In genomic region chr11:47590026-47590861, GRCh38 we compare ENCODE assay signal across 18 cellular contexts. TPM values are rescaled to one million over a fixed set of nuclear protein-coding genes. Genes with fewer than 3 reads are reported as not detected.
DNase-seq lines count a peak whose midpoint lies in the region; ATAC-seq and TF ChIP-seq lines count a peak whose summit lies in the region.
"Had no signal": no experiment of that assay in that cellular context is flagged by ENCODE, and none has a peak within 500 bp of the region (broad histone marks: within the 10 kb centered on the region; RNA-seq: fewer than 3 reads in every experiment).

No MANE protein-coding gene starts in this region.

- no peak for TF ChIP-seq POLR2A in esophagus muscularis mucosa (IDR thresholded peaks at IDR 0.05; ENCODE audit: low read depth)

- TF ChIP-seq CTCF in WTC11 (IDR thresholded peaks at IDR 0.05) (no peak), esophagus muscularis mucosa (IDR thresholded peaks at IDR 0.05) (no peak), thoracic aorta (IDR thresholded peaks at IDR 0.05) (no peak)

- POLR2A ChIA-PET in WTC11 (lab: Charles Lee): no interaction called here

- peaks cover 26% of the 10 kb centered on the region for H3K4me1 Mint-ChIP-seq in WTC11

- H3K27ac ChIP-seq in esophagus muscularis mucosa (replicated peaks in 1 of 4) (peak overlapping the region in 3 of 4 donors; percentile 35 to 44 (median 36)), muscle layer of colon (ENCODE audit: low read depth, low read length) (peak overlapping the region; percentile 3), thoracic aorta (no peak overlapping the region)

- TF ChIP-seq EP300 in esophagus muscularis mucosa (IDR thresholded peaks at IDR 0.05): no peak

- H3K9me3 Mint-ChIP-seq in WTC11: no peaks in the 10 kb centered on the region
- H3K9me3 Mint-ChIP-seq: activated naive CD4-positive, alpha-beta T cell treated with anti-CD3 and anti-CD28 coated beads for 36 hours; CD8-positive, alpha-beta memory T cell; HFFc6; stimulated activated naive CD8-positive, alpha-beta T cell treated with anti-CD3 and anti-CD28 coated beads, Interleukin-15, amount 100 ng/mL, for 72 hours had no signal

- H3K27me3 Mint-ChIP-seq in WTC11 (ENCODE audit: low read depth): peaks cover 58% of the 10 kb centered on the region

- H3K27me3 ChIP-seq in esophagus muscularis mucosa (peaks cover 0 to 64% (median 34%) of the 10 kb centered on the region in 4 donors), muscle layer of colon (ENCODE audit: control insufficient read depth in 1 of 2, insufficient read depth in 2 of 2, low read length in 2 of 2) (peaks cover 15 to 28% of the 10 kb centered on the region in 2 donors), thoracic aorta (replicated peaks; ENCODE audit: insufficient read depth) (peaks cover 10% of the 10 kb centered on the region)

- CTCF ChIA-PET in WTC11 (lab: Charles Lee): interaction anchor here (1.2 kb wide), 1 partner anchor 27 kb away, joined by 5 read pairs; no protein-coding TSS in a partner anchor

- intact Hi-C loops in esophagus muscularis mucosa (cut with DNase I): no loop called here

- no peaks in the 10 kb centered on the region for H3K36me3 Mint-ChIP-seq in WTC11

- H3K4me3 ChIP-seq in esophagus muscularis mucosa (peak overlapping the region; percentile 41 to 60 (median 50)), muscle layer of colon (ENCODE audit: low read depth in 1 of 2, low read length in 2 of 2) (peak overlapping the region; percentile 15 to 61), thoracic aorta (peak overlapping the region; percentile 35)

- 59% methylated on average over 20 of the region's 114 CpGs for WGBS in esophagus muscularis mucosa

- ATAC-seq in WTC11 (peak; percentile 62), thoracic aorta (ENCODE audit: insufficient number of reproducible peaks, low FRiP score, low read depth) (no peak), GM19395 (IDR thresholded peaks at IDR 0.05; ENCODE audit: unreplicated experiment) (no peak)

- H3K9me3 ChIP-seq in esophagus muscularis mucosa (no peaks in the 10 kb centered on the region), muscle layer of colon (ENCODE audit: low read length) (no peaks in the 10 kb centered on the region), thoracic aorta (no peaks in the 10 kb centered on the region)

- H3K36me3 ChIP-seq in esophagus muscularis mucosa (peaks cover 0 to 9% (median 3%) of the 10 kb centered on the region in 4 donors), muscle layer of colon (ENCODE audit: insufficient read depth, low read length) (peaks cover 1% of the 10 kb centered on the region), thoracic aorta (peaks cover 3% of the 10 kb centered on the region)

- H3K4me1 ChIP-seq in esophagus muscularis mucosa (peaks cover 14 to 41% (median 35%) of the 10 kb centered on the region in 4 donors), muscle layer of colon (ENCODE audit: insufficient read depth, low read length) (peaks cover 20% of the 10 kb centered on the region), thoracic aorta (ENCODE audit: control insufficient read depth in 1 of 2, low read depth in 2 of 2) (peaks cover 12 to 22% of the 10 kb centered on the region in 2 donors)

- DNase-seq in WTC11 (ENCODE audit: low spot score): peak; percentile 60
- no peak for DNase-seq in esophagus muscularis mucosa (ENCODE audit: extremely low spot score)
- DNase-seq in thoracic aorta (ENCODE audit: low spot score): no peak
- DNase-seq in NCI-H524 (lab: John Stamatoyannopoulos, UW): no peak
- DNase-seq in kidney glomerular epithelial cell (lab: John Stamatoyannopoulos, UW): no peak
- no peak for DNase-seq in NCI-H146 (lab: John Stamatoyannopoulos, UW)
- DNase-seq: activated naive CD4-positive, alpha-beta T cell treated with anti-CD3 and anti-CD28 coated beads for 36 hours; CD8-positive, alpha-beta memory T cell; cerebellar nuclear complex; HFFc6; Karpas-422; NCI-H187 treated with DMSO at 0.1 percent for 48 hours; SHP77; stimulated activated naive CD8-positive, alpha-beta T cell treated with anti-CD3 and anti-CD28 coated beads, Interleukin-15, amount 100 ng/mL, for 72 hours had no signal

- peak overlapping the region; percentile 57 for H3K4me3 Mint-ChIP-seq in WTC11
- H3K4me3 Mint-ChIP-seq: activated naive CD4-positive, alpha-beta T cell treated with anti-CD3 and anti-CD28 coated beads for 36 hours; CD8-positive, alpha-beta memory T cell; HFFc6; stimulated activated naive CD8-positive, alpha-beta T cell treated with anti-CD3 and anti-CD28 coated beads, Interleukin-15, amount 100 ng/mL, for 72 hours had no signal

- H3K9ac ChIP-seq in muscle layer of colon (ENCODE audit: low read length): no peak overlapping the region

- no peak overlapping the region for H3K27ac Mint-ChIP-seq in WTC11
- H3K27ac Mint-ChIP-seq: activated naive CD4-positive, alpha-beta T cell treated with anti-CD3 and anti-CD28 coated beads for 36 hours; HFFc6; stimulated activated naive CD8-positive, alpha-beta T cell treated with anti-CD3 and anti-CD28 coated beads, Interleukin-15, amount 100 ng/mL, for 72 hours had no signal

TF ChIP-seq in WTC11, 78 proteins besides CTCF, POLR2A, EP300 and RAD21:
- TF ChIP-seq CBFB (CRISPR knock-in tag; IDR thresholded peaks at IDR 0.05; ENCODE audit: low read depth) (0 out of 2 replicates have a peak, but pooled peaks have one; percentile 68), EMX1 (CRISPR knock-in tag; IDR thresholded peaks at IDR 0.05) (no peak), JUN (CRISPR knock-in tag; IDR thresholded peaks at IDR 0.05) (0 out of 2 replicates have a peak, but pooled peaks have one; percentile 33), ZNF219 (CRISPR knock-in tag; IDR thresholded peaks at IDR 0.05; ENCODE audit: borderline replicate concordance) (no peak), OVOL2 (CRISPR knock-in tag; IDR thresholded peaks at IDR 0.05; ENCODE audit: borderline replicate concordance) (no peak), NFYB (CRISPR knock-in tag; conservative IDR thresholded peaks at IDR 0.05; ENCODE audit: low read depth) (0 out of 2 replicates have a peak, but pooled peaks have one; percentile 19), TP53 (CRISPR knock-in tag; IDR thresholded peaks at IDR 0.05) (no peak), FOXP4 (CRISPR knock-in tag; IDR thresholded peaks at IDR 0.05) (peak; percentile 63; the same call in 1 of the 2 replicates), TEAD1 (CRISPR knock-in tag; IDR thresholded peaks at IDR 0.05) (peak; percentile 58; the same call in 1 of the 2 replicates)
- TF ChIP-seq, protein P1, sequence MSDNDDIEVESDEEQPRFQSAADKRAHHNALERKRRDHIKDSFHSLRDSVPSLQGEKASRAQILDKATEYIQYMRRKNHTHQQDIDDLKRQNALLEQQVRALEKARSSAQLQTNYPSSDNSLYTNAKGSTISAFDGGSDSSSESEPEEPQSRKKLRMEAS (CRISPR knock-in tag; IDR thresholded peaks at IDR 0.05): peak; percentile 94
- TF ChIP-seq, protein P2, sequence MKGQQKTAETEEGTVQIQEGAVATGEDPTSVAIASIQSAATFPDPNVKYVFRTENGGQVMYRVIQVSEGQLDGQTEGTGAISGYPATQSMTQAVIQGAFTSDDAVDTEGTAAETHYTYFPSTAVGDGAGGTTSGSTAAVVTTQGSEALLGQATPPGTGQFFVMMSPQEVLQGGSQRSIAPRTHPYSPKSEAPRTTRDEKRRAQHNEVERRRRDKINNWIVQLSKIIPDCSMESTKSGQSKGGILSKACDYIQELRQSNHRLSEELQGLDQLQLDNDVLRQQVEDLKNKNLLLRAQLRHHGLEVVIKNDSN (CRISPR knock-in tag; IDR thresholded peaks at IDR 0.05): peak; percentile 52; the same call in 1 of the 2 replicates

RNA-seq across cellular contexts. Expression of gene FAM180B, which starts 3.8 kb away (rescaled TPM):
- total RNA-seq in WTC11 (2021) (0.16 to 0.28 TPM in 2 of 3 replicates, not detected in the other), esophagus muscularis mucosa (under 1 TPM in 2 of 4 donors, not detected in 2; 0.66 to 0.80 TPM), thoracic aorta (1 to 10 TPM in 1 of 2 donors, under 1 TPM in 1; 0.27 to 3.4 TPM)
- total RNA-seq: activated naive CD4-positive, alpha-beta T cell treated with anti-CD3 and anti-CD28 coated beads for 36 hours; frontal cortex; HFFc6; lung microvascular endothelial cell had no signal

RNA-seq across cellular contexts. Expression of gene C1QTNF4, which starts 4.0 kb away (rescaled TPM):
- total RNA-seq in WTC11 (2021) (9.5 to 10.7 TPM (median 9.5 TPM) in 3 replicates), esophagus muscularis mucosa (1 to 10 TPM; 1.6 to 2.2 (median 1.7) TPM), thoracic aorta (1 to 10 TPM; 2.0 to 2.8 TPM)
- total RNA-seq: activated naive CD4-positive, alpha-beta T cell treated with anti-CD3 and anti-CD28 coated beads for 36 hours; HFFc6 had no signal

RNA-seq across cellular contexts. Expression of gene NDUFS3, which starts 11.4 kb away (rescaled TPM):
- total RNA-seq in WTC11 (2021) (111 to 140 TPM (median 125 TPM) in 3 replicates), esophagus muscularis mucosa (10 to 100 TPM; 53.5 to 76.7 (median 72.0) TPM), thoracic aorta (10 to 100 TPM; 29.9 to 75.7 TPM)

RNA-seq across cellular contexts. Expression of gene KBTBD4, which starts 11.5 kb away (rescaled TPM):
- total RNA-seq in WTC11 (2021): 12.3 to 14.3 TPM (median 13.9 TPM) in 3 replicates
- total RNA-seq in esophagus muscularis mucosa: 10 to 100 TPM; 18.7 to 31.2 (median 24.8) TPM
- total RNA-seq in thoracic aorta: 10 to 100 TPM; 14.9 to 19.1 TPM

RNA-seq across cellular contexts. Expression of gene PTPMT1, which starts 24.8 kb away (rescaled TPM):
- total RNA-seq in WTC11 (2021): 49.5 to 69.4 TPM (median 65.4 TPM) in 3 replicates
- total RNA-seq in esophagus muscularis mucosa: 10 to 100 TPM; 63.0 to 96.4 (median 79.6) TPM
- 100 to 1,000 TPM in 1 of 2 donors, 10 to 100 TPM in 1; 69.9 to 112 TPM for total RNA-seq in thoracic aorta

Comparison
In these comparisons a context has a peak if more than half of its experiments do, and no peak if none do; other contexts are left out.
1. H3K27ac ChIP-seq: peak in esophagus muscularis mucosa (3 of 4) and muscle layer of colon (single experiment); none in thoracic aorta (0 of 2).
2. Peak in every context shown above with its lines, with median percentiles within 50 percentile points of each other: H3K4me3 ChIP-seq.